1 cellular context compared by ENCODE assay signal in the genomic region with DNA sequence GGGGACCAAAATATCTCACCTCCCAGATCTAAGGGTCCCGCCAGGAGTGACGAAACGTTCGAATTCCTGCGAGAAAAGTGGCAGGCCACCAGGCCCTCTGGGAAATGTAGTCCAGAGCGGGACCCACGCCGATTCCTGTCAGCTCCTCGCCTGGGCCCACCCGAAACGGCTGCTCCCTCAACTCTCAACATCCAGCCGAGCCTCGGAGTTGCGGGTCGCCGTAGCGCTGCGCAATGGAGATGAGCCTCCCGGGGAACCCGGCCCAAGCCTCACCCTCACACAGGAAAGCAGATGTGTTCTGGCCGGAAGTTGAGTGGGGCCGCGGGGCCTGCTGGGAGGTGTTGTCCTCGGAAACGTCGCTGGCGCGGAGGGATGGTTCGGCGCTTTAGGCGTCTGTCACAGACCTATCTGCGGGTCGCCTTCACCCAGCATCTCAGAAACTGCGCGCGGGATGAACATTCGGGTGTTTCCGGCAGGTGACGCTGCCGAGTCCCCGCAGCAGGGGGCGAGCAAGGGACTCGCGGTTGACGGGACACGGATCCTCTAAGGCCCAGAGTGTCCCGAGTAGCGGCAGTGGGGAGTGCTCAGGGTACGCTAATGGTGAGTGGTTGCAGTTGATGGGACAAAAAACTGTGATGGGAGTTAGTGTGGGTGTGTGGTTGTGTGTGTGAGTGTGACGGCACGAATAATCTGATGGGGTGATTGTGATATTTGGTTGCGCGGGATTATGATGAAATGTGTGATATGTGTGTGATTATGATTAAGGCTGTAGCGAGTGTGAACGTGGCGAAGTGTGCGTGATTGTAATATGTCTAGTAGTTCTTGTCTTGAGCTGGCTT.
A peak's percentile ranks its signal among the peaks of the same experiment; 100 is the strongest.
TF ChIP-seq lines count a peak whose summit lies in the region.

A gene (plus strand): TSS at position 341 of the 839 bp plus-strand sequence. CDS start 6,439 bp downstream, outside the sequence.
A gene (minus strand): TSS at position 300 of the 839 bp plus-strand sequence. CDS start 1,124 bp downstream, outside the sequence.

TF ChIP-seq in HEK293, 187 proteins besides CTCF, POLR2A, EP300 and RAD21 (continued from another document and continues in another):
- TF ChIP-seq, protein P1, sequence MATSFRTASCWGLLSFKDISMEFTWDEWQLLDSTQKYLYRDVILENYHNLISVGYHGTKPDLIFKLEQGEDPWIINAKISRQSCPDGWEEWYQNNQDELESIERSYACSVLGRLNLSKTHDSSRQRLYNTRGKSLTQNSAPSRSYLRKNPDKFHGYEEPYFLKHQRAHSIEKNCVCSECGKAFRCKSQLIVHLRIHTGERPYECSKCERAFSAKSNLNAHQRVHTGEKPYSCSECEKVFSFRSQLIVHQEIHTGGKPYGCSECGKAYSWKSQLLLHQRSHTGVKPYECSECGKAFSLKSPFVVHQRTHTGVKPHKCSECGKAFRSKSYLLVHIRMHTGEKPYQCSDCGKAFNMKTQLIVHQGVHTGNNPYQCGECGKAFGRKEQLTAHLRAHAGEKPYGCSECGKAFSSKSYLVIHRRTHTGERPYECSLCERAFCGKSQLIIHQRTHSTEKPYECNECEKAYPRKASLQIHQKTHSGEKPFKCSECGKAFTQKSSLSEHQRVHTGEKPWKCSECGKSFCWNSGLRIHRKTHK (tag by site-specific recombination; IDR thresholded peaks at IDR 0.05), result no peak
- TF ChIP-seq, protein P2, sequence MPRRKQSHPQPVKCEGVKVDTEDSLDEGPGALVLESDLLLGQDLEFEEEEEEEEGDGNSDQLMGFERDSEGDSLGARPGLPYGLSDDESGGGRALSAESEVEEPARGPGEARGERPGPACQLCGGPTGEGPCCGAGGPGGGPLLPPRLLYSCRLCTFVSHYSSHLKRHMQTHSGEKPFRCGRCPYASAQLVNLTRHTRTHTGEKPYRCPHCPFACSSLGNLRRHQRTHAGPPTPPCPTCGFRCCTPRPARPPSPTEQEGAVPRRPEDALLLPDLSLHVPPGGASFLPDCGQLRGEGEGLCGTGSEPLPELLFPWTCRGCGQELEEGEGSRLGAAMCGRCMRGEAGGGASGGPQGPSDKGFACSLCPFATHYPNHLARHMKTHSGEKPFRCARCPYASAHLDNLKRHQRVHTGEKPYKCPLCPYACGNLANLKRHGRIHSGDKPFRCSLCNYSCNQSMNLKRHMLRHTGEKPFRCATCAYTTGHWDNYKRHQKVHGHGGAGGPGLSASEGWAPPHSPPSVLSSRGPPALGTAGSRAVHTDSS (tag by site-specific recombination; IDR thresholded peaks at IDR 0.05), result peak; percentile 54; the same call in 1 of the 2 replicates
- TF ChIP-seq ZNF37A (tag by site-specific recombination; IDR thresholded peaks at IDR 0.05) (0 out of 2 replicates have a peak, but pooled peaks have one; percentile 7), ZNF473 (tag by site-specific recombination; IDR thresholded peaks at IDR 0.05) (no peak; the same call in 1 of the 2 replicates), GLI4 (tag by site-specific recombination; IDR thresholded peaks at IDR 0.05) (no peak; the same call in 1 of the 2 replicates), ZNF701 (tag by site-specific recombination; IDR thresholded peaks at IDR 0.05) (peak; percentile 89), ZNF341 (tag by site-specific recombination; IDR thresholded peaks at IDR 0.05; ENCODE audit: low read depth) (peak; percentile 57; the same call in 1 of the 2 replicates), BCL11A (tag by site-specific recombination; IDR thresholded peaks at IDR 0.05; ENCODE audit: low read depth) (0 out of 2 replicates have a peak, but pooled peaks have one; percentile 51), ZIC2 (tag by site-specific recombination; IDR thresholded peaks at IDR 0.05) (peak; percentile 93), ZNF248 (tag by site-specific recombination; IDR thresholded peaks at IDR 0.05) (no peak), ZNF776 (tag by site-specific recombination; IDR thresholded peaks at IDR 0.05; ENCODE audit: borderline replicate concordance) (no peak), KLF10 (tag by site-specific recombination; IDR thresholded peaks at IDR 0.05) (no peak), ZNF791 (tag by site-specific recombination; IDR thresholded peaks at IDR 0.05) (0 out of 2 replicates have a peak, but pooled peaks have one; percentile 75), ZNF211 (tag by site-specific recombination; IDR thresholded peaks at IDR 0.05; ENCODE audit: low read depth) (peak; percentile 34; the same call in 1 of the 2 replicates), ZFHX2 (tag by site-specific recombination; conservative IDR thresholded peaks at IDR 0.05) (peak; percentile 93), SETDB1 (IDR thresholded peaks at IDR 0.05; ENCODE audit: insufficient read length, low read length) (no peak), ZNF664 (tag by site-specific recombination; IDR thresholded peaks at IDR 0.05) (peak; percentile 32; the same call in 1 of the 2 replicates), ZNF146 (tag by site-specific recombination; IDR thresholded peaks at IDR 0.05) (peak; percentile 73), ZNF626 (tag by site-specific recombination; IDR thresholded peaks at IDR 0.05) (peak; percentile 78; the same call in 1 of the 2 replicates), SCRT2 (tag by site-specific recombination; IDR thresholded peaks at IDR 0.05) (peak; percentile 77), KLF8 (tag by site-specific recombination; IDR thresholded peaks at IDR 0.05) (peak; percentile 83), WT1 (tag by site-specific recombination; IDR thresholded peaks at IDR 0.05) (peak; percentile 89), ZFP41 (tag by site-specific recombination; IDR thresholded peaks at IDR 0.05; ENCODE audit: borderline replicate concordance) (no peak), ZNF521 (tag by site-specific recombination; IDR thresholded peaks at IDR 0.05) (no peak), ZNF324 (tag by site-specific recombination; IDR thresholded peaks at IDR 0.05) (peak; percentile 100), ZNF175 (tag by site-specific recombination; IDR thresholded peaks at IDR 0.05) (no peak), ZNF10 (tag by site-specific recombination; IDR thresholded peaks at IDR 0.05) (peak; percentile 91), ZNF792 (tag by site-specific recombination; IDR thresholded peaks at IDR 0.05) (peak; percentile 96), ZNF157 (tag by site-specific recombination; IDR thresholded peaks at IDR 0.05) (peak; percentile 74), ZSCAN16 (tag by site-specific recombination; IDR thresholded peaks at IDR 0.05) (peak; percentile 87; the same call in 1 of the 2 replicates), KLF16 (tag by site-specific recombination; IDR thresholded peaks at IDR 0.05) (peak; percentile 94), ZNF549 (tag by site-specific recombination; IDR thresholded peaks at IDR 0.05) (0 out of 2 replicates have a peak, but pooled peaks have one; percentile 28), ZNF560 (tag by site-specific recombination; IDR thresholded peaks at IDR 0.05; ENCODE audit: borderline replicate concordance) (no peak; the same call in 1 of the 2 replicates), ZXDB (tag by site-specific recombination; IDR thresholded peaks at IDR 0.05) (peak; percentile 94), GFI1B (tag by site-specific recombination; IDR thresholded peaks at IDR 0.05) (peak; percentile 68; the same call in 1 of the 2 replicates), ZNF768 (tag by site-specific recombination; IDR thresholded peaks at IDR 0.05) (no peak)
- TF ChIP-seq, protein P3, sequence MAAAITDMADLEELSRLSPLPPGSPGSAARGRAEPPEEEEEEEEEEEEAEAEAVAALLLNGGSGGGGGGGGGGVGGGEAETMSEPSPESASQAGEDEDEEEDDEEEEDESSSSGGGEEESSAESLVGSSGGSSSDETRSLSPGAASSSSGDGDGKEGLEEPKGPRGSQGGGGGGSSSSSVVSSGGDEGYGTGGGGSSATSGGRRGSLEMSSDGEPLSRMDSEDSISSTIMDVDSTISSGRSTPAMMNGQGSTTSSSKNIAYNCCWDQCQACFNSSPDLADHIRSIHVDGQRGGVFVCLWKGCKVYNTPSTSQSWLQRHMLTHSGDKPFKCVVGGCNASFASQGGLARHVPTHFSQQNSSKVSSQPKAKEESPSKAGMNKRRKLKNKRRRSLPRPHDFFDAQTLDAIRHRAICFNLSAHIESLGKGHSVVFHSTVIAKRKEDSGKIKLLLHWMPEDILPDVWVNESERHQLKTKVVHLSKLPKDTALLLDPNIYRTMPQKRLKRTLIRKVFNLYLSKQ (tag by site-specific recombination; IDR thresholded peaks at IDR 0.05; ENCODE audit: borderline replicate concordance), result no peak; the same call in 1 of the 2 replicates
- TF ChIP-seq, protein P4, sequence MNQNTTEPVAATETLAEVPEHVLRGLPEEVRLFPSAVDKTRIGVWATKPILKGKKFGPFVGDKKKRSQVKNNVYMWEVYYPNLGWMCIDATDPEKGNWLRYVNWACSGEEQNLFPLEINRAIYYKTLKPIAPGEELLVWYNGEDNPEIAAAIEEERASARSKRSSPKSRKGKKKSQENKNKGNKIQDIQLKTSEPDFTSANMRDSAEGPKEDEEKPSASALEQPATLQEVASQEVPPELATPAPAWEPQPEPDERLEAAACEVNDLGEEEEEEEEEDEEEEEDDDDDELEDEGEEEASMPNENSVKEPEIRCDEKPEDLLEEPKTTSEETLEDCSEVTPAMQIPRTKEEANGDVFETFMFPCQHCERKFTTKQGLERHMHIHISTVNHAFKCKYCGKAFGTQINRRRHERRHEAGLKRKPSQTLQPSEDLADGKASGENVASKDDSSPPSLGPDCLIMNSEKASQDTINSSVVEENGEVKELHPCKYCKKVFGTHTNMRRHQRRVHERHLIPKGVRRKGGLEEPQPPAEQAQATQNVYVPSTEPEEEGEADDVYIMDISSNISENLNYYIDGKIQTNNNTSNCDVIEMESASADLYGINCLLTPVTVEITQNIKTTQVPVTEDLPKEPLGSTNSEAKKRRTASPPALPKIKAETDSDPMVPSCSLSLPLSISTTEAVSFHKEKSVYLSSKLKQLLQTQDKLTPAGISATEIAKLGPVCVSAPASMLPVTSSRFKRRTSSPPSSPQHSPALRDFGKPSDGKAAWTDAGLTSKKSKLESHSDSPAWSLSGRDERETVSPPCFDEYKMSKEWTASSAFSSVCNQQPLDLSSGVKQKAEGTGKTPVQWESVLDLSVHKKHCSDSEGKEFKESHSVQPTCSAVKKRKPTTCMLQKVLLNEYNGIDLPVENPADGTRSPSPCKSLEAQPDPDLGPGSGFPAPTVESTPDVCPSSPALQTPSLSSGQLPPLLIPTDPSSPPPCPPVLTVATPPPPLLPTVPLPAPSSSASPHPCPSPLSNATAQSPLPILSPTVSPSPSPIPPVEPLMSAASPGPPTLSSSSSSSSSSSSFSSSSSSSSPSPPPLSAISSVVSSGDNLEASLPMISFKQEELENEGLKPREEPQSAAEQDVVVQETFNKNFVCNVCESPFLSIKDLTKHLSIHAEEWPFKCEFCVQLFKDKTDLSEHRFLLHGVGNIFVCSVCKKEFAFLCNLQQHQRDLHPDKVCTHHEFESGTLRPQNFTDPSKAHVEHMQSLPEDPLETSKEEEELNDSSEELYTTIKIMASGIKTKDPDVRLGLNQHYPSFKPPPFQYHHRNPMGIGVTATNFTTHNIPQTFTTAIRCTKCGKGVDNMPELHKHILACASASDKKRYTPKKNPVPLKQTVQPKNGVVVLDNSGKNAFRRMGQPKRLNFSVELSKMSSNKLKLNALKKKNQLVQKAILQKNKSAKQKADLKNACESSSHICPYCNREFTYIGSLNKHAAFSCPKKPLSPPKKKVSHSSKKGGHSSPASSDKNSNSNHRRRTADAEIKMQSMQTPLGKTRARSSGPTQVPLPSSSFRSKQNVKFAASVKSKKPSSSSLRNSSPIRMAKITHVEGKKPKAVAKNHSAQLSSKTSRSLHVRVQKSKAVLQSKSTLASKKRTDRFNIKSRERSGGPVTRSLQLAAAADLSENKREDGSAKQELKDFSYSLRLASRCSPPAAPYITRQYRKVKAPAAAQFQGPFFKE (tag by site-specific recombination; IDR thresholded peaks at IDR 0.05; ENCODE audit: borderline replicate concordance), result no peak; the same call in 1 of the 2 replicates
- TF ChIP-seq, protein P5, sequence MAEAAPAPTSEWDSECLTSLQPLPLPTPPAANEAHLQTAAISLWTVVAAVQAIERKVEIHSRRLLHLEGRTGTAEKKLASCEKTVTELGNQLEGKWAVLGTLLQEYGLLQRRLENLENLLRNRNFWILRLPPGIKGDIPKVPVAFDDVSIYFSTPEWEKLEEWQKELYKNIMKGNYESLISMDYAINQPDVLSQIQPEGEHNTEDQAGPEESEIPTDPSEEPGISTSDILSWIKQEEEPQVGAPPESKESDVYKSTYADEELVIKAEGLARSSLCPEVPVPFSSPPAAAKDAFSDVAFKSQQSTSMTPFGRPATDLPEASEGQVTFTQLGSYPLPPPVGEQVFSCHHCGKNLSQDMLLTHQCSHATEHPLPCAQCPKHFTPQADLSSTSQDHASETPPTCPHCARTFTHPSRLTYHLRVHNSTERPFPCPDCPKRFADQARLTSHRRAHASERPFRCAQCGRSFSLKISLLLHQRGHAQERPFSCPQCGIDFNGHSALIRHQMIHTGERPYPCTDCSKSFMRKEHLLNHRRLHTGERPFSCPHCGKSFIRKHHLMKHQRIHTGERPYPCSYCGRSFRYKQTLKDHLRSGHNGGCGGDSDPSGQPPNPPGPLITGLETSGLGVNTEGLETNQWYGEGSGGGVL (tag by site-specific recombination; IDR thresholded peaks at IDR 0.05), result peak; percentile 65
- TF ChIP-seq, protein P6, sequence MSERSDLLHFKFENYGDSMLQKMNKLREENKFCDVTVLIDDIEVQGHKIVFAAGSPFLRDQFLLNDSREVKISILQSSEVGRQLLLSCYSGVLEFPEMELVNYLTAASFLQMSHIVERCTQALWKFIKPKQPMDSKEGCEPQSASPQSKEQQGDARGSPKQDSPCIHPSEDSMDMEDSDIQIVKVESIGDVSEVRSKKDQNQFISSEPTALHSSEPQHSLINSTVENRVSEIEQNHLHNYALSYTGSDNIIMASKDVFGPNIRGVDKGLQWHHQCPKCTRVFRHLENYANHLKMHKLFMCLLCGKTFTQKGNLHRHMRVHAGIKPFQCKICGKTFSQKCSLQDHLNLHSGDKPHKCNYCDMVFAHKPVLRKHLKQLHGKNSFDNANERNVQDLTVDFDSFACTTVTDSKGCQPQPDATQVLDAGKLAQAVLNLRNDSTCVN (tag by site-specific recombination; optimal IDR thresholded peaks at IDR 0.05), result peak; percentile 93
- TF ChIP-seq, protein P7, sequence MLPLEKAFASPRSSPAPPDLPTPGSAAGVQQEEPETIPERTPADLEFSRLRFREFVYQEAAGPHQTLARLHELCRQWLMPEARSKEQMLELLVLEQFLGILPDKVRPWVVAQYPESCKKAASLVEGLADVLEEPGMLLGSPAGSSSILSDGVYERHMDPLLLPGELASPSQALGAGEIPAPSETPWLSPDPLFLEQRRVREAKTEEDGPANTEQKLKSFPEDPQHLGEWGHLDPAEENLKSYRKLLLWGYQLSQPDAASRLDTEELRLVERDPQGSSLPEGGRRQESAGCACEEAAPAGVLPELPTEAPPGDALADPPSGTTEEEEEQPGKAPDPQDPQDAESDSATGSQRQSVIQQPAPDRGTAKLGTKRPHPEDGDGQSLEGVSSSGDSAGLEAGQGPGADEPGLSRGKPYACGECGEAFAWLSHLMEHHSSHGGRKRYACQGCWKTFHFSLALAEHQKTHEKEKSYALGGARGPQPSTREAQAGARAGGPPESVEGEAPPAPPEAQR (tag by site-specific recombination; IDR thresholded peaks at IDR 0.05), result peak; percentile 82
- TF ChIP-seq, protein P8, sequence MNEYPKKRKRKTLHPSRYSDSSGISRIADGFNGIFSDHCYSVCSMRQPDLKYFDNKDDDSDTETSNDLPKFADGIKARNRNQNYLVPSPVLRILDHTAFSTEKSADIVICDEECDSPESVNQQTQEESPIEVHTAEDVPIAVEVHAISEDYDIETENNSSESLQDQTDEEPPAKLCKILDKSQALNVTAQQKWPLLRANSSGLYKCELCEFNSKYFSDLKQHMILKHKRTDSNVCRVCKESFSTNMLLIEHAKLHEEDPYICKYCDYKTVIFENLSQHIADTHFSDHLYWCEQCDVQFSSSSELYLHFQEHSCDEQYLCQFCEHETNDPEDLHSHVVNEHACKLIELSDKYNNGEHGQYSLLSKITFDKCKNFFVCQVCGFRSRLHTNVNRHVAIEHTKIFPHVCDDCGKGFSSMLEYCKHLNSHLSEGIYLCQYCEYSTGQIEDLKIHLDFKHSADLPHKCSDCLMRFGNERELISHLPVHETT (tag by site-specific recombination; IDR thresholded peaks at IDR 0.05), result peak; percentile 83; the same call in 1 of the 2 replicates
